Comparison of ENCODE assay signal across 30 cellular contexts in the genomic region with DNA sequence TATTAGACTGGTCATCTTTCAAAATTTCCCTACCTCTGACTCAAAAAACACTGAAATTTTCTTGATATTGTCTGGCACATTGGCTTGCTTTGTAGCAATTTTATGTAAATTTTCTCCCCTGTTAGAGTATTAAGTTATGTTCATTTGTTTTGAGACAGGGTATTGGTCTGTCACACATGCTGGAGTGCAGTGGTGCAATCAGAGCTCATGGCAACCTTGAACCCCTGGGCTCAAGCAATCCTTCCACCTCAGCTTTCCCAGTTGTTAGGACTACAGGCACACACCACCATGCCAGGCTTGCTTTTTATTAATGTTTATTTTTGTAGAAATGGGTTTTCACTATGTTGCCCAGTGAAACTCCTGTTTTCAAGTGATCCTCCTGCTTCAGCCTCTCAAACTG. TPM values are rescaled to one million over a fixed set of nuclear protein-coding genes. Genes with fewer than 3 reads are reported as not detected.
"Had no signal": no experiment of that assay in that cellular context is flagged by ENCODE, and none has a peak within 500 bp of the region (broad histone marks: within the 10 kb centered on the region; RNA-seq: fewer than 3 reads in every experiment).

No MANE protein-coding gene starts in this region.

- H3K4me1 ChIP-seq: testis, upper lobe of right lung, uterus had no signal

- H3K36me3 ChIP-seq: stomach, suprapubic skin, thoracic aorta, thyroid gland, tibial artery, tibial nerve, transverse colon, upper lobe of left lung, upper lobe of right lung, uterus, vagina had no signal

- H3K4me3 ChIP-seq: stomach, suprapubic skin, testis, thoracic aorta, thyroid gland, tibial artery, tibial nerve, transverse colon, upper lobe of left lung, upper lobe of right lung, uterus, vagina had no signal

- FAIRE-seq: urothelium cell line had no signal

- H3K27me3 ChIP-seq: stomach, suprapubic skin, testis, thyroid gland, tibial artery, tibial nerve, transverse colon, upper lobe of left lung, upper lobe of right lung, uterus, vagina had no signal

- ATAC-seq: stimulated activated effector memory CD8-positive, alpha-beta T cell treated with anti-CD3 and anti-CD28 coated beads, Interleukin-12 subunit alpha, Interleukin-12 subunit beta, amount 100 ng/mL, for 72 hours; stimulated activated memory B cell treated with anti-CD40 and anti-IgM and Interleukin-4, amounts not matched to agents 10 μg/mL and 1 μg/mL and 100 μg/mL, for 72 hours; stimulated activated naive B cell treated with anti-CD40 and anti-IgM and Interleukin-4, amounts not matched to agents 10 μg/mL and 1 μg/mL and 100 μg/mL, for 72 hours; stimulated activated naive CD8-positive, alpha-beta T cell treated with anti-CD3 and anti-CD28 coated beads, Interleukin-15, amount 100 ng/mL, for 72 hours; stimulated activated naive CD8-positive, alpha-beta T cell treated with anti-CD3 and anti-CD28 coated beads, Interleukin-15, Interleukin-2, amounts not matched to agents 100 U/mL and 50 U/mL, for 24 hours; upper lobe of right lung had no signal

- H3K9me3 ChIP-seq: stomach, suprapubic skin, testis, thoracic aorta, thyroid gland, tibial artery, tibial nerve, transverse colon, upper lobe of left lung, upper lobe of right lung, uterus, vagina had no signal

- H3K27ac ChIP-seq: stomach, suprapubic skin, testis, thoracic aorta, thyroid gland, tibial artery, tibial nerve, transverse colon, upper lobe of left lung, upper lobe of right lung, uterus, vagina had no signal

- DNase-seq: stimulated activated CD4-positive, alpha-beta T cell treated with anti-CD3 and anti-CD28 coated beads, Interleukin-2, amount 100 ng/mL, for 48 hours; stimulated activated CD4-positive, alpha-beta T cell treated with anti-CD3 and anti-CD28 coated beads, Interleukin-4, amount 100 ng/mL, for 1 hour; stimulated activated CD4-positive, alpha-beta T cell treated with anti-CD3 and anti-CD28 coated beads, Interleukin-4, amount 100 ng/mL, for 24 hours; stimulated activated CD4-positive, alpha-beta T cell treated with anti-CD3 and anti-CD28 coated beads, Interleukin-4, amount 100 ng/mL, for 4 hours; stimulated activated CD8-positive, alpha-beta memory T cell treated with anti-CD3 and anti-CD28 coated beads, Interleukin-4, amount 100 ng/mL, for 48 hours; stimulated activated naive B cell treated with anti-CD40 and anti-IgM and Interleukin-4, amounts not matched to agents 10 μg/mL and 1 μg/mL and 100 μg/mL, for 72 hours; stimulated activated naive CD4-positive, alpha-beta T cell; stimulated activated naive CD4-positive, alpha-beta T cell treated with Interleukin-2 at 50 U/mL for 16 hours; stimulated activated naive CD8-positive, alpha-beta T cell treated with anti-CD3 and anti-CD28 coated beads, Interleukin-15, amount 100 ng/mL, for 72 hours; stimulated activated naive CD8-positive, alpha-beta T cell treated with anti-CD3 and anti-CD28 coated beads, Interleukin-15, Interleukin-2, amounts not matched to agents 100 U/mL and 50 U/mL, for 24 hours; stomach; substantia nigra; testis; thyroid gland; tibial artery; transverse colon; upper lobe of left lung; upper lobe of right lung; uterus had no signal

RNA-seq across cellular contexts. Expression of a gene that starts 17.5 kb away (rescaled TPM):
- total RNA-seq: subcutaneous adipose tissue, suprapubic skin, temporal lobe, testis, thoracic aorta, thyroid gland, tibial nerve, upper lobe of left lung, upper lobe of right lung, ureter, urinary bladder, uterus, vagina had no signal
- polyA plus RNA-seq: urinary bladder had no signal
